ENCODE assay signal across 1 cellular context in the genomic region with DNA sequence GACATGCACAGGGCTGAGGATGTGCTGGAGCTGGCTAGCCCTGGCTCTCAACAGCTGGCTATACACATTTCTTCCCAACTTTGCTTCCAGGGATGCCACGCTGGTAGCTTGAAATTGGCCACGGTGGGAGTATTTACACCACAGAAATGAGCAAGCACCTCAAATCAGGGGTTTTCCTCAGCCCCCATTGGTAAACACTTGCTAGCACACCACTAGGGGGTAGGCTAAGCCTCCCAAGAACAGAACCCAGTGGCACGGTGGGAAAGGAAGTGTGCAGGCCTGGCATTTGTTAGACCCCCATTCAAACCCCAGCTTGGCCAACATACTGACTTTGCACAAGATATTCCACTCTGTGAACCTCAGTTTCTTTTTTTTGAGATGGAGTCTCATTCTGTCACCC.
TF ChIP-seq lines count a peak whose summit lies in the region.

No MANE protein-coding gene starts in this region.

TF ChIP-seq in K562, 482 proteins besides CTCF, POLR2A, EP300 and RAD21:
- TF ChIP-seq ZNF75A (CRISPR knock-in tag; IDR thresholded peaks at IDR 0.05) (no peak), SRSF1 (IDR thresholded peaks at IDR 0.05; ENCODE audit: low read depth, low read length) (no peak), ZNF41 (CRISPR knock-in tag; conservative IDR thresholded peaks at IDR 0.05) (no peak), SUPT5H (IDR thresholded peaks at IDR 0.05) (no peak), ZFX (CRISPR knock-in tag; IDR thresholded peaks at IDR 0.05) (no peak), RUNX1 (IDR thresholded peaks at IDR 0.05; ENCODE audit: low read depth) (no peak), PPARD (CRISPR knock-in tag; IDR thresholded peaks at IDR 0.05) (no peak), RBM22 (IDR thresholded peaks at IDR 0.05; ENCODE audit: low read depth, low read length, poor library complexity, severe bottlenecking) (no peak), NR3C1 (CRISPR knock-in tag; IDR thresholded peaks at IDR 0.05) (no peak), MED1 (CRISPR knock-in tag; IDR thresholded peaks at IDR 0.05; ENCODE audit: borderline replicate concordance) (no peak)
- TF ChIP-seq, protein P1, sequence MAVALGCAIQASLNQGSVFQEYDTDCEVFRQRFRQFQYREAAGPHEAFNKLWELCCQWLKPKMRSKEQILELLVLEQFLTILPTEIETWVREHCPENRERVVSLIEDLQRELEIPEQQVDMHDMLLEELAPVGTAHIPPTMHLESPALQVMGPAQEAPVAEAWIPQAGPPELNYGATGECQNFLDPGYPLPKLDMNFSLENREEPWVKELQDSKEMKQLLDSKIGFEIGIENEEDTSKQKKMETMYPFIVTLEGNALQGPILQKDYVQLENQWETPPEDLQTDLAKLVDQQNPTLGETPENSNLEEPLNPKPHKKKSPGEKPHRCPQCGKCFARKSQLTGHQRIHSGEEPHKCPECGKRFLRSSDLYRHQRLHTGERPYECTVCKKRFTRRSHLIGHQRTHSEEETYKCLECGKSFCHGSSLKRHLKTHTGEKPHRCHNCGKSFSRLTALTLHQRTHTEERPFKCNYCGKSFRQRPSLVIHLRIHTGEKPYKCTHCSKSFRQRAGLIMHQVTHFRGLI (CRISPR knock-in tag; IDR thresholded peaks at IDR 0.05): no peak
- TF ChIP-seq, protein P2, sequence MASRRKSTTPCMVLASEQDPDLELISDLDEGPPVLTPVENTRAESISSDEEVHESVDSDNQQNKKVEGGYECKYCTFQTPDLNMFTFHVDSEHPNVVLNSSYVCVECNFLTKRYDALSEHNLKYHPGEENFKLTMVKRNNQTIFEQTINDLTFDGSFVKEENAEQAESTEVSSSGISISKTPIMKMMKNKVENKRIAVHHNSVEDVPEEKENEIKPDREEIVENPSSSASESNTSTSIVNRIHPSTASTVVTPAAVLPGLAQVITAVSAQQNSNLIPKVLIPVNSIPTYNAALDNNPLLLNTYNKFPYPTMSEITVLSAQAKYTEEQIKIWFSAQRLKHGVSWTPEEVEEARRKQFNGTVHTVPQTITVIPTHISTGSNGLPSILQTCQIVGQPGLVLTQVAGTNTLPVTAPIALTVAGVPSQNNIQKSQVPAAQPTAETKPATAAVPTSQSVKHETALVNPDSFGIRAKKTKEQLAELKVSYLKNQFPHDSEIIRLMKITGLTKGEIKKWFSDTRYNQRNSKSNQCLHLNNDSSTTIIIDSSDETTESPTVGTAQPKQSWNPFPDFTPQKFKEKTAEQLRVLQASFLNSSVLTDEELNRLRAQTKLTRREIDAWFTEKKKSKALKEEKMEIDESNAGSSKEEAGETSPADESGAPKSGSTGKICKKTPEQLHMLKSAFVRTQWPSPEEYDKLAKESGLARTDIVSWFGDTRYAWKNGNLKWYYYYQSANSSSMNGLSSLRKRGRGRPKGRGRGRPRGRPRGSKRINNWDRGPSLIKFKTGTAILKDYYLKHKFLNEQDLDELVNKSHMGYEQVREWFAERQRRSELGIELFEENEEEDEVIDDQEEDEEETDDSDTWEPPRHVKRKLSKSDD (conservative IDR thresholded peaks at IDR 0.05; ENCODE audit: low read length): no peak
- TF ChIP-seq, protein P3, sequence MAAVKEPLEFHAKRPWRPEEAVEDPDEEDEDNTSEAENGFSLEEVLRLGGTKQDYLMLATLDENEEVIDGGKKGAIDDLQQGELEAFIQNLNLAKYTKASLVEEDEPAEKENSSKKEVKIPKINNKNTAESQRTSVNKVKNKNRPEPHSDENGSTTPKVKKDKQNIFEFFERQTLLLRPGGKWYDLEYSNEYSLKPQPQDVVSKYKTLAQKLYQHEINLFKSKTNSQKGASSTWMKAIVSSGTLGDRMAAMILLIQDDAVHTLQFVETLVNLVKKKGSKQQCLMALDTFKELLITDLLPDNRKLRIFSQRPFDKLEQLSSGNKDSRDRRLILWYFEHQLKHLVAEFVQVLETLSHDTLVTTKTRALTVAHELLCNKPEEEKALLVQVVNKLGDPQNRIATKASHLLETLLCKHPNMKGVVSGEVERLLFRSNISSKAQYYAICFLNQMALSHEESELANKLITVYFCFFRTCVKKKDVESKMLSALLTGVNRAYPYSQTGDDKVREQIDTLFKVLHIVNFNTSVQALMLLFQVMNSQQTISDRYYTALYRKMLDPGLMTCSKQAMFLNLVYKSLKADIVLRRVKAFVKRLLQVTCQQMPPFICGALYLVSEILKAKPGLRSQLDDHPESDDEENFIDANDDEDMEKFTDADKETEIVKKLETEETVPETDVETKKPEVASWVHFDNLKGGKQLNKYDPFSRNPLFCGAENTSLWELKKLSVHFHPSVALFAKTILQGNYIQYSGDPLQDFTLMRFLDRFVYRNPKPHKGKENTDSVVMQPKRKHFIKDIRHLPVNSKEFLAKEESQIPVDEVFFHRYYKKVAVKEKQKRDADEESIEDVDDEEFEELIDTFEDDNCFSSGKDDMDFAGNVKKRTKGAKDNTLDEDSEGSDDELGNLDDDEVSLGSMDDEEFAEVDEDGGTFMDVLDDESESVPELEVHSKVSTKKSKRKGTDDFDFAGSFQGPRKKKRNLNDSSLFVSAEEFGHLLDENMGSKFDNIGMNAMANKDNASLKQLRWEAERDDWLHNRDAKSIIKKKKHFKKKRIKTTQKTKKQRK (IDR thresholded peaks at IDR 0.05; ENCODE audit: borderline replicate concordance, low read depth, low read length): no peak
- TF ChIP-seq, protein P4, sequence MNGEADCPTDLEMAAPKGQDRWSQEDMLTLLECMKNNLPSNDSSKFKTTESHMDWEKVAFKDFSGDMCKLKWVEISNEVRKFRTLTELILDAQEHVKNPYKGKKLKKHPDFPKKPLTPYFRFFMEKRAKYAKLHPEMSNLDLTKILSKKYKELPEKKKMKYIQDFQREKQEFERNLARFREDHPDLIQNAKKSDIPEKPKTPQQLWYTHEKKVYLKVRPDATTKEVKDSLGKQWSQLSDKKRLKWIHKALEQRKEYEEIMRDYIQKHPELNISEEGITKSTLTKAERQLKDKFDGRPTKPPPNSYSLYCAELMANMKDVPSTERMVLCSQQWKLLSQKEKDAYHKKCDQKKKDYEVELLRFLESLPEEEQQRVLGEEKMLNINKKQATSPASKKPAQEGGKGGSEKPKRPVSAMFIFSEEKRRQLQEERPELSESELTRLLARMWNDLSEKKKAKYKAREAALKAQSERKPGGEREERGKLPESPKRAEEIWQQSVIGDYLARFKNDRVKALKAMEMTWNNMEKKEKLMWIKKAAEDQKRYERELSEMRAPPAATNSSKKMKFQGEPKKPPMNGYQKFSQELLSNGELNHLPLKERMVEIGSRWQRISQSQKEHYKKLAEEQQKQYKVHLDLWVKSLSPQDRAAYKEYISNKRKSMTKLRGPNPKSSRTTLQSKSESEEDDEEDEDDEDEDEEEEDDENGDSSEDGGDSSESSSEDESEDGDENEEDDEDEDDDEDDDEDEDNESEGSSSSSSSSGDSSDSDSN (IDR thresholded peaks at IDR 0.05; ENCODE audit: borderline replicate concordance in 1 of 2, low read depth in 2 of 2, low read length in 2 of 2): no peak
- TF ChIP-seq, protein P5, sequence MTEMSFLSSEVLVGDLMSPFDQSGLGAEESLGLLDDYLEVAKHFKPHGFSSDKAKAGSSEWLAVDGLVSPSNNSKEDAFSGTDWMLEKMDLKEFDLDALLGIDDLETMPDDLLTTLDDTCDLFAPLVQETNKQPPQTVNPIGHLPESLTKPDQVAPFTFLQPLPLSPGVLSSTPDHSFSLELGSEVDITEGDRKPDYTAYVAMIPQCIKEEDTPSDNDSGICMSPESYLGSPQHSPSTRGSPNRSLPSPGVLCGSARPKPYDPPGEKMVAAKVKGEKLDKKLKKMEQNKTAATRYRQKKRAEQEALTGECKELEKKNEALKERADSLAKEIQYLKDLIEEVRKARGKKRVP (CRISPR knock-in tag; IDR thresholded peaks at IDR 0.05): no peak
